Comparison of ENCODE assay signal across 24 cellular contexts in genomic region chr11:69362315-69362714, GRCh38.
DNase-seq lines count a peak whose midpoint lies in the region; ATAC-seq, FAIRE-seq and TF ChIP-seq lines count a peak whose summit lies in the region.
"Had no signal": no experiment of that assay in that cellular context is flagged by ENCODE, and none has a peak within 500 bp of the region (broad histone marks: within the 10 kb centered on the region; RNA-seq: fewer than 3 reads in every experiment).

No MANE protein-coding gene starts in this region.

- intact Hi-C loops in colonic mucosa (cut with DNase I): no loop called here

- ATAC-seq in activated naive CD8-positive, alpha-beta T cell treated with anti-CD3 and anti-CD28 coated beads, Interleukin-2, amount 50 U/mL, for 24 hours: no peak
- ATAC-seq: esophagus mucosa, right cardiac atrium had no signal

- H3K27me3 ChIP-seq in colonic mucosa: no peaks in the 10 kb centered on the region
- H3K27me3 ChIP-seq in suprapubic skin: no peaks in the 10 kb centered on the region

- no peak overlapping the region for H3K4me3 ChIP-seq in Jurkat, Clone E6-1 (ENCODE audit: low read length)
- H3K4me3 ChIP-seq in colonic mucosa (no peak overlapping the region), suprapubic skin (no peak overlapping the region)

- no peak for TF ChIP-seq EP300 in suprapubic skin (IDR thresholded peaks at IDR 0.05)

- no peak overlapping the region for H3K27ac ChIP-seq in colonic mucosa
- H3K27ac ChIP-seq in suprapubic skin: no peak overlapping the region

- H3K9me3 ChIP-seq in colonic mucosa: no peaks in the 10 kb centered on the region
- peaks cover 6% of the 10 kb centered on the region for H3K9me3 ChIP-seq in suprapubic skin

- peaks cover 4% of the 10 kb centered on the region for H3K9me3 Mint-ChIP-seq in activated naive CD8-positive, alpha-beta T cell treated with anti-CD3 and anti-CD28 coated beads, Interleukin-2, amount 50 U/mL, for 24 hours
- H3K9me3 Mint-ChIP-seq in activated naive CD8-positive, alpha-beta T cell treated with anti-CD3 and anti-CD28 coated beads for 36 hours: peaks cover 4% of the 10 kb centered on the region
- H3K9me3 Mint-ChIP-seq: CD4-positive, alpha-beta T cell; central memory CD8-positive, alpha-beta T cell had no signal

- H3K36me3 Mint-ChIP-seq in activated naive CD8-positive, alpha-beta T cell treated with anti-CD3 and anti-CD28 coated beads, Interleukin-2, amount 50 U/mL, for 24 hours (ENCODE audit: low read depth): no peaks in the 10 kb centered on the region
- no peaks in the 10 kb centered on the region for H3K36me3 Mint-ChIP-seq in activated naive CD8-positive, alpha-beta T cell treated with anti-CD3 and anti-CD28 coated beads for 36 hours

- no peak overlapping the region for H3K27ac Mint-ChIP-seq in activated naive CD8-positive, alpha-beta T cell treated with anti-CD3 and anti-CD28 coated beads, Interleukin-2, amount 50 U/mL, for 24 hours
- no peak overlapping the region for H3K27ac Mint-ChIP-seq in activated naive CD8-positive, alpha-beta T cell treated with anti-CD3 and anti-CD28 coated beads for 36 hours
- H3K27ac Mint-ChIP-seq: CD4-positive, alpha-beta T cell had no signal

- no peak for FAIRE-seq in RCC 7860 (lab: Jason Lieb, UNC)
- FAIRE-seq: keratinocyte had no signal

- TF ChIP-seq POLR2A in suprapubic skin (IDR thresholded peaks at IDR 0.05): no peak

- H3K4me1 ChIP-seq in colonic mucosa: no peaks in the 10 kb centered on the region
- no peaks in the 10 kb centered on the region for H3K4me1 ChIP-seq in suprapubic skin

- H3K4me1 Mint-ChIP-seq in activated naive CD8-positive, alpha-beta T cell treated with anti-CD3 and anti-CD28 coated beads, Interleukin-2, amount 50 U/mL, for 24 hours: no peaks in the 10 kb centered on the region
- no peaks in the 10 kb centered on the region for H3K4me1 Mint-ChIP-seq in activated naive CD8-positive, alpha-beta T cell treated with anti-CD3 and anti-CD28 coated beads for 36 hours
- H3K4me1 Mint-ChIP-seq: central memory CD8-positive, alpha-beta T cell had no signal

- no peaks in the 10 kb centered on the region for H3K27me3 Mint-ChIP-seq in activated naive CD8-positive, alpha-beta T cell treated with anti-CD3 and anti-CD28 coated beads, Interleukin-2, amount 50 U/mL, for 24 hours
- no peaks in the 10 kb centered on the region for H3K27me3 Mint-ChIP-seq in activated naive CD8-positive, alpha-beta T cell treated with anti-CD3 and anti-CD28 coated beads for 36 hours
- H3K27me3 Mint-ChIP-seq: CD4-positive, alpha-beta T cell; central memory CD8-positive, alpha-beta T cell had no signal

- no peak overlapping the region for H3K4me3 Mint-ChIP-seq in activated naive CD8-positive, alpha-beta T cell treated with anti-CD3 and anti-CD28 coated beads, Interleukin-2, amount 50 U/mL, for 24 hours
- H3K4me3 Mint-ChIP-seq in activated naive CD8-positive, alpha-beta T cell treated with anti-CD3 and anti-CD28 coated beads for 36 hours: no peak overlapping the region
- H3K4me3 Mint-ChIP-seq: CD4-positive, alpha-beta T cell; central memory CD8-positive, alpha-beta T cell had no signal

- H3K9ac ChIP-seq in colonic mucosa (ENCODE audit: low read depth in 2 of 2, low read length in 2 of 2): no peak overlapping the region

- WGBS in suprapubic skin: 72% methylated on average over 3 of the region's 3 CpGs

- TF ChIP-seq CTCF in colonic mucosa (IDR thresholded peaks at IDR 0.05): no peak
- TF ChIP-seq CTCF in suprapubic skin (IDR thresholded peaks at IDR 0.05): no peak

- peak; percentile 2 for DNase-seq in activated naive CD8-positive, alpha-beta T cell treated with anti-CD3 and anti-CD28 coated beads, Interleukin-2, amount 50 U/mL, for 24 hours
- no peak for DNase-seq in activated naive CD8-positive, alpha-beta T cell treated with anti-CD3 and anti-CD28 coated beads for 36 hours
- peak; percentile 9 for DNase-seq in Jurkat, Clone E6-1 (ENCODE audit: low read depth, low spot score)
- peak; percentile 13 for DNase-seq in colonic mucosa
- DNase-seq in suprapubic skin (ENCODE audit: low spot score in 2 of 2): peak; percentile 24 to 56
- no peak for DNase-seq in stimulated activated naive CD4-positive, alpha-beta T cell (lab: John Stamatoyannopoulos, UW)
- DNase-seq in NCI-H82 treated with DMSO at 0.1 percent for 48 hours (lab: John Stamatoyannopoulos, UW; ENCODE audit: unreplicated experiment): no peak
- DNase-seq in RCC 7860 (ENCODE audit: low spot score): no peak
- DNase-seq: activated CD4-positive, CD25-positive, alpha-beta regulatory T cell; CD4-positive, alpha-beta T cell; DMS 273 treated with DMSO at 0.1 percent for 48 hours; effector CD4-positive, alpha-beta T cell; hypothalamus; KG1; NCI-H1048; NCI-H1930; NCI-H226; NK-92 treated with Interleukin-12 subunit alpha and Interleukin-12 subunit beta, amount 100 ng/mL, for 24 hours; nucleus accumbens; right cardiac atrium; T-helper 9 cell had no signal

- H3K36me3 ChIP-seq in colonic mucosa (no peaks in the 10 kb centered on the region), suprapubic skin (no peaks in the 10 kb centered on the region)

Comparison
In these comparisons a context has a peak if more than half of its experiments do, and no peak if none do; other contexts are left out.
1. DNase-seq: peak in activated naive CD8-positive, alpha-beta T cell treated with anti-CD3 and anti-CD28 coated beads, Interleukin-2, amount 50 U/mL, for 24 hours (single experiment), Jurkat, Clone E6-1 (single experiment), colonic mucosa (single experiment) and suprapubic skin (2 of 2); none in activated naive CD8-positive, alpha-beta T cell treated with anti-CD3 and anti-CD28 coated beads for 36 hours (single experiment), stimulated activated naive CD4-positive, alpha-beta T cell (0 of 6), NCI-H82 treated with DMSO at 0.1 percent for 48 hours (single experiment) and RCC 7860 (single experiment).